ENCODE assay signal across 20 cellular contexts in the genomic region with DNA sequence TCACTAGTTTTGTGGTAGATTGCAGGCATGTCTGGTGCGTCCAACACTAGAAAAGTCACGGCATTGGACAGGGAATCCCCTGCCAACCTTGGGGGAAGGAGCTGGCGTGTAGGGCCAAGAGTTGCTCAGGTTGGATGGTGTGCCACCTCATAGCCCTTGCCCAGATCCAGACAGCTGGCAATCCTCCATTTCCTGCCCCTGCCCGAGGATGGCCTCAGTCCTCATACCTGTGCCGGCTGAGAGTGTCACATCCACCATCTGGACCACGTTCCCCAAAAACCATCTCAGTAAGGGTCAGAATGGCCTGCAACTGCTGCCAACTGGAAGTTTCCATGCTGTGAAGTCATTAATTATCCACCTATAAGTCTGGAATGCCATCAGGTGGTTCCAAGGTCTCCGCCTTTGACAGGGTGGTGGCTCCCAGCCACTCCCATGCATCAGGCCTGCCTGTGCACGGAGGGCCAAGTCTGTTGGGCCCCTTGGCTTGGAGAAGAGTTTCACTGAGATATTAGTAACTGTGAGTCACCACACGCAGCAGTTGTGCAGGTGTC. TPM values are rescaled to one million over a fixed set of nuclear protein-coding genes. Genes with fewer than 3 reads are reported as not detected.
A peak's percentile ranks its signal among the peaks of the same experiment; 100 is the strongest.
DNase-seq lines count a peak whose midpoint lies in the region; ATAC-seq and TF ChIP-seq lines count a peak whose summit lies in the region.
"Had no signal": no experiment of that assay in that cellular context is flagged by ENCODE, and none has a peak within 500 bp of the region (broad histone marks: within the 10 kb centered on the region; RNA-seq: fewer than 3 reads in every experiment).

No MANE protein-coding gene starts in this region.

- H3K27ac ChIP-seq in esophagus (ENCODE audit: low read depth in 2 of 2, low read length in 1 of 2) (peak overlapping the region; percentile 91 to 97), neuronal stem cell (replicated peaks; ENCODE audit: low read length) (no peak overlapping the region)
- H3K27ac ChIP-seq: BLaER1 treated with 17β-estradiol and CSF1 and Interleukin-3, amounts not matched to agents 10 nM and 100 nM; HL-60 had no signal

- no peak overlapping the region for H2BK15ac ChIP-seq in neuronal stem cell (ENCODE audit: low read length)

- H3K36me3 Mint-ChIP-seq in MCF 10A (ENCODE audit: insufficient read depth, unreplicated experiment) = peaks cover 10% of the 10 kb centered on the region
- H3K36me3 Mint-ChIP-seq: CD8-positive, alpha-beta memory T cell had no signal

- whole genome bisulfite sequencing in esophagus, 2 donors = 43 to 55% methylated on average over 9 of the region's 9 CpGs
- WGBS in neuronal stem cell (ENCODE audit: extremely low coverage in 2 of 2, insufficient read length in 2 of 2, insufficient replicate concordance in 1 of 2), 2 donors = no CpG with 5 or more reads among the region's 9 CpGs

- no peak overlapping the region for H2BK120ac ChIP-seq in neuronal stem cell (ENCODE audit: low read depth, low read length)

- no peak overlapping the region for H2BK5ac ChIP-seq in neuronal stem cell (ENCODE audit: low read length)

- H3K4me1 ChIP-seq in esophagus (ENCODE audit: control insufficient read depth in 2 of 2, insufficient read depth in 2 of 2, low read length in 1 of 2) (peaks cover 0 to 23% of the 10 kb centered on the region in 2 donors), neuronal stem cell (ENCODE audit: control insufficient read depth in 2 of 2, insufficient read depth in 1 of 2, low read depth in 1 of 2, low read length in 2 of 2) (peaks cover 3 to 4% of the 10 kb centered on the region in 2 donors)

- H3K27ac Mint-ChIP-seq in MCF 10A (ENCODE audit: low read depth, unreplicated experiment) = no peak overlapping the region

- H4K91ac ChIP-seq in neuronal stem cell (ENCODE audit: low read depth, low read length, poor library complexity) = no peak overlapping the region

- CTCF ChIA-PET in MCF 10A (lab: Yijun Ruan, JAX) = interaction anchor here (0.7 to 6.3 kb wide), 6 partner anchors 34 to 382 kb away, joined by 3 to 87 read pairs (median 3); no protein-coding TSS in a partner anchor

- no peak for TF ChIP-seq CTCF in MCF 10A (IDR thresholded peaks at IDR 0.05; ENCODE audit: unreplicated experiment)

- H3K18ac ChIP-seq in neuronal stem cell (ENCODE audit: low read length) = peak overlapping the region; percentile 42

- no peak overlapping the region for H3K14ac ChIP-seq in neuronal stem cell (ENCODE audit: low read length)

- no peaks in the 10 kb centered on the region for H3K36me3 ChIP-seq in esophagus (ENCODE audit: control insufficient read depth in 2 of 2, insufficient read depth in 2 of 2, low read length in 1 of 2)
- H3K36me3 ChIP-seq in neuronal stem cell (replicated peaks in 1 of 2; ENCODE audit: control insufficient read depth in 2 of 2, insufficient read depth in 2 of 2, low read length in 2 of 2) = peaks cover 0 to 12% of the 10 kb centered on the region in 2 donors

- H3K9ac ChIP-seq in neuronal stem cell (ENCODE audit: low read depth, low read length, poor library complexity) = no peak overlapping the region
- H3K9ac ChIP-seq: BLaER1 treated with 17β-estradiol and CSF1 and Interleukin-3, amounts not matched to agents 10 nM and 100 nM had no signal

- no peak for ATAC-seq in GM19452 (IDR thresholded peaks at IDR 0.05; ENCODE audit: unreplicated experiment)
- ATAC-seq: GM12878 had no signal

- H3K9me3 Mint-ChIP-seq in MCF 10A (ENCODE audit: unreplicated experiment) = no peaks in the 10 kb centered on the region
- H3K9me3 Mint-ChIP-seq: CD8-positive, alpha-beta memory T cell had no signal

- no peaks in the 10 kb centered on the region for H3K79me1 ChIP-seq in neuronal stem cell (ENCODE audit: low read depth, low read length)

- POLR2A ChIA-PET in MCF 10A (lab: Yijun Ruan, JAX) = interaction anchor here (0.9 to 1.0 kb wide), 3 partner anchors 13 to 382 kb away, joined by 3 to 4 read pairs (median 3); no protein-coding TSS in a partner anchor

- no peak overlapping the region for H2AFZ ChIP-seq in neuronal stem cell (ENCODE audit: low read length)

- no peak overlapping the region for H4K8ac ChIP-seq in neuronal stem cell (ENCODE audit: low read depth, low read length)

- BruUV-seq in MCF 10A (replicated peaks; lab: Mats Ljungman, UMichigan) = no TSS peak

- H3K27me3 Mint-ChIP-seq in MCF 10A (ENCODE audit: insufficient read depth, unreplicated experiment) = no peaks in the 10 kb centered on the region

- no peak overlapping the region for H3K4me2 ChIP-seq in neuronal stem cell (ENCODE audit: insufficient read depth, low read length, poor library complexity, severe bottlenecking)
- H3K4me2 ChIP-seq: BLaER1 treated with 17β-estradiol and CSF1 and Interleukin-3, amounts not matched to agents 10 nM and 100 nM had no signal

- DNase-seq in G401 (ENCODE audit: low spot score) (peak; percentile 79), MCF 10A (ENCODE audit: unreplicated experiment) (peak; percentile 38), neuronal stem cell (ENCODE audit: low spot score) (no peak), DMS153 treated with DMSO at 0.1 percent for 48 hours (lab: John Stamatoyannopoulos, UW; ENCODE audit: unreplicated experiment) (no peak), retina (no peak), AG20443 (ENCODE audit: low spot score) (no peak)
- DNase-seq: CD8-positive, alpha-beta memory T cell; DND-41; GDM1; MV-4-11; NCI-H1417; NCI-H2029 treated with DMSO at 0.1 percent for 48 hours; NCI-H446 treated with DMSO at 0.1 percent for 48 hours; OCI-M1 had no signal

- no peak overlapping the region for H3K4me3 Mint-ChIP-seq in MCF 10A (ENCODE audit: unreplicated experiment)
- H3K4me3 Mint-ChIP-seq: CD8-positive, alpha-beta memory T cell had no signal

- H3K23ac ChIP-seq in neuronal stem cell (ENCODE audit: low read depth, low read length, poor library complexity) = no peak overlapping the region

- intact Hi-C loops in MCF 10A (cut with micrococcal nuclease) = loop anchor here (5.0 kb wide), 1 partner anchor 39 kb away; no protein-coding TSS in a partner anchor

- H3K4me3 ChIP-seq in esophagus (ENCODE audit: low read depth in 1 of 2, low read length in 2 of 2) (no peak overlapping the region), neuronal stem cell (ENCODE audit: low read length in 2 of 2) (no peak overlapping the region)
- H3K4me3 ChIP-seq: BLaER1 treated with 17β-estradiol and CSF1 and Interleukin-3, amounts not matched to agents 10 nM and 100 nM; GM12878 had no signal

- H3K4me1 Mint-ChIP-seq in MCF 10A (ENCODE audit: insufficient read depth, unreplicated experiment) = peaks cover 17% of the 10 kb centered on the region

- no peak overlapping the region for H3K4ac ChIP-seq in neuronal stem cell (ENCODE audit: low read length)

- in situ Hi-C loops in G401 (cut with HindIII; ENCODE audit: low sequenced_read_pairs) = no loop called here

- no peaks in the 10 kb centered on the region for H3K27me3 ChIP-seq in esophagus (ENCODE audit: control insufficient read depth in 1 of 2, insufficient read depth in 2 of 2, low read length in 2 of 2)
- peaks cover 0 to 14% (median 12%) of the 10 kb centered on the region in 3 experiments for H3K27me3 ChIP-seq in neuronal stem cell (ENCODE audit: control insufficient read depth in 3 of 3, insufficient read depth in 3 of 3, low read depth in 1 of 3, low read length in 3 of 3)

- H2AK5ac ChIP-seq in neuronal stem cell (ENCODE audit: low read depth, low read length) = no peak overlapping the region

- H3K9me3 ChIP-seq in esophagus (ENCODE audit: control insufficient read depth in 2 of 2, insufficient read depth in 1 of 2, low read depth in 1 of 2, low read length in 1 of 2) (no peaks in the 10 kb centered on the region), neuronal stem cell (replicated peaks in 1 of 2; ENCODE audit: control insufficient read depth in 2 of 2, insufficient read depth in 1 of 2, low read depth in 1 of 2, low read length in 2 of 2) (no peaks in the 10 kb centered on the region)
- H3K9me3 ChIP-seq: BLaER1 treated with 17β-estradiol and CSF1 and Interleukin-3, amounts not matched to agents 10 nM and 100 nM had no signal

- H2BK12ac ChIP-seq in neuronal stem cell (ENCODE audit: low read length) = no peak overlapping the region

RNA-seq across cellular contexts. Expression of gene IMPA2, which starts 55.0 kb away (rescaled TPM):
- 51.4 and 55.8 TPM in 2 replicates for total RNA-seq in G401 (2014; rRNA removed; shearing (Covaris generic))
- total RNA-seq in MCF 10A (2022) = 8.8 and 12.8 TPM in 2 replicates
- polyA plus RNA-seq in esophagus = 100 to 1,000 TPM in 1 of 2 donors, 10 to 100 TPM in 1; 79.1 to 142 TPM
- 71.9 TPM for polyA plus RNA-seq in neuronal stem cell (2013, experiment 1 of 2)
- polyA plus RNA-seq in neuronal stem cell (2013, experiment 2 of 2) = 69.5 TPM

RNA-seq across cellular contexts. Expression of gene ANKRD62, which starts 57.4 kb away (rescaled TPM):
- total RNA-seq in G401 (2014; rRNA removed; shearing (Covaris generic)) = not detected in 2 replicates
- not detected in 2 replicates for total RNA-seq in MCF 10A (2022)
- under 1 TPM; 0.16 to 0.45 TPM for polyA plus RNA-seq in esophagus
- polyA plus RNA-seq in neuronal stem cell (2013, experiment 1 of 2) = not detected
- polyA plus RNA-seq in neuronal stem cell (2013, experiment 2 of 2) = not detected
- total RNA-seq: CD8-positive, alpha-beta memory T cell; GM12878; H7 had no signal
- polyA plus RNA-seq: CD8-positive, alpha-beta memory T cell; GM12878 had no signal

Comparison
In these comparisons a context has a peak if more than half of its experiments do, and no peak if none do; other contexts are left out.
1. DNase-seq: peak in G401 (single experiment) and MCF 10A (single experiment); none in neuronal stem cell (single experiment), DMS153 treated with DMSO at 0.1 percent for 48 hours (single experiment), retina (single experiment) and AG20443 (single experiment).